Comparison of ENCODE assay signal across 1 cellular context in genomic region chr12:13101854-13102375, GRCh38.
TF ChIP-seq lines count a peak whose summit lies in the region.

No MANE protein-coding gene starts in this region.

TF ChIP-seq in SK-N-SH treated with all-trans-retinoic acid at 6 μM for 48 hours, 23 proteins besides CTCF, POLR2A, EP300 and RAD21 (continued from another document):
- TF ChIP-seq POU6F1 (CRISPR knock-in tag; IDR thresholded peaks at IDR 0.05; ENCODE audit: borderline replicate concordance, low read depth) (no peak), BACH2 (CRISPR knock-in tag; IDR thresholded peaks at IDR 0.05; ENCODE audit: borderline replicate concordance) (no peak)
